8 cellular contexts compared by ENCODE assay signal in genomic region chr19:6862673-6863078, GRCh38. TPM values are rescaled to one million over a fixed set of nuclear protein-coding genes. Genes with fewer than 3 reads are reported as not detected.
DNase-seq lines count a peak whose midpoint lies in the region; ATAC-seq and TF ChIP-seq lines count a peak whose summit lies in the region.

No MANE protein-coding gene starts in this region.

- CTCF ChIA-PET in A673 (lab: Charles Lee), result interaction anchor here (0.6 to 2.5 kb wide), 7 partner anchors 124 to 837 kb away, joined by 3 to 44 read pairs (median 7); partner anchors contain the start of gene GPR108

- H3K4me3 ChIP-seq in A673 (ENCODE audit: low read depth, low read length, poor library complexity, severe bottlenecking) (peak overlapping the region; percentile 26), OCI-LY1 (ENCODE audit: low read depth, low read length, poor library complexity, severe bottlenecking) (peak overlapping the region; percentile 50), muscle layer of colon (ENCODE audit: low read depth in 1 of 2, low read length in 2 of 2) (peak overlapping the region; percentile 27 to 38)

- no peak overlapping the region for H2AFZ ChIP-seq in OCI-LY1 (ENCODE audit: low read length)

- no peaks in the 10 kb centered on the region for H4K20me1 ChIP-seq in OCI-LY1 (ENCODE audit: insufficient read depth, low read length)

- H3K36me3 ChIP-seq in A673 (ENCODE audit: insufficient read depth, low read length, poor library complexity, severe bottlenecking), result no peaks in the 10 kb centered on the region
- H3K36me3 ChIP-seq in OCI-LY1 (ENCODE audit: insufficient read depth, low read length), result no peaks in the 10 kb centered on the region; the same call in 1 of the 2 replicates
- no peaks in the 10 kb centered on the region for H3K36me3 ChIP-seq in muscle layer of colon (ENCODE audit: insufficient read depth, low read length)

- intact Hi-C loops in A673 (cut with micrococcal nuclease; ENCODE audit: unreplicated experiment), result loop anchor here (1.0 to 5.0 kb wide), 4 partner anchors 124 to 485 kb away; partner anchors contain the start of gene PSPN

- H3K9me3 ChIP-seq in A673 (ENCODE audit: low read depth, low read length, poor library complexity, severe bottlenecking) (no peaks in the 10 kb centered on the region), OCI-LY1 (ENCODE audit: low read length) (no peaks in the 10 kb centered on the region), muscle layer of colon (ENCODE audit: low read length) (no peaks in the 10 kb centered on the region)

- peak; percentile 98 for TF ChIP-seq CTCF in A673 (conservative IDR thresholded peaks at IDR 0.05; ENCODE audit: low read depth, low read length)
- TF ChIP-seq CTCF in OCI-LY1 (IDR thresholded peaks at IDR 0.05; ENCODE audit: low read length), result peak; percentile 97

- BruUV-seq in A673 (replicated peaks; lab: Mats Ljungman, UMichigan), result no TSS peak

- H3K4me2 ChIP-seq in OCI-LY1 (ENCODE audit: low read length), result peak overlapping the region; percentile 69

- DNase-seq in A673 (ENCODE audit: low spot score) (peak; percentile 94), epidermal melanocyte (ENCODE audit: insufficient read length, low spot score) (peak; percentile 36)
- DNase-seq in activated CD8-positive, alpha-beta memory T cell treated with anti-CD3 and anti-CD28 coated beads, Interleukin-2, amount 50 U/mL, for 1 hour (ENCODE audit: extremely low read depth), result peak; percentile 80
- DNase-seq in stimulated activated CD8-positive, alpha-beta memory T cell treated with anti-CD3 and anti-CD28 coated beads, Interleukin-4, amount 100 ng/mL, for 48 hours, result peak; percentile 93

- ATAC-seq in GM18505 (IDR thresholded peaks at IDR 0.05; ENCODE audit: unreplicated experiment), result no peak
- peak; percentile 72 for ATAC-seq in HG03432 (IDR thresholded peaks at IDR 0.05; ENCODE audit: unreplicated experiment)

- H3K27me3 ChIP-seq in A673 (replicated peaks; ENCODE audit: insufficient read depth, low read depth, low read length, poor library complexity) (no peaks in the 10 kb centered on the region), OCI-LY1 (ENCODE audit: insufficient read depth, low read length) (no peaks in the 10 kb centered on the region), muscle layer of colon (ENCODE audit: control insufficient read depth in 1 of 2, insufficient read depth in 2 of 2, low read length in 2 of 2) (no peaks in the 10 kb centered on the region)

- H3K79me2 ChIP-seq in OCI-LY1 (ENCODE audit: insufficient read depth, low read length), result no peaks in the 10 kb centered on the region

- TF ChIP-seq POLR2A in GM18505 (IDR thresholded peaks at IDR 0.05; ENCODE audit: borderline replicate concordance, extremely low read depth, insufficient read depth, insufficient read length), result peak; percentile 44

- H3K27ac ChIP-seq in A673 (ENCODE audit: low read depth, low read length, poor library complexity, severe bottlenecking) (no peak overlapping the region), OCI-LY1 (ENCODE audit: low read depth, low read length, poor library complexity, severe bottlenecking) (no peak overlapping the region), muscle layer of colon (ENCODE audit: low read depth, low read length) (no peak overlapping the region)

- no peak overlapping the region for H3K9ac ChIP-seq in OCI-LY1 (ENCODE audit: low read length)
- no peak overlapping the region for H3K9ac ChIP-seq in muscle layer of colon (ENCODE audit: low read length)

- H3F3A ChIP-seq in OCI-LY1 (ENCODE audit: insufficient read depth, low read length), result no peaks in the 10 kb centered on the region

- H3K9me2 ChIP-seq in OCI-LY1 (ENCODE audit: low read depth, low read length), result no peaks in the 10 kb centered on the region

- POLR2A ChIA-PET in A673 (lab: Charles Lee; ENCODE audit: low non-redundant PET), result interaction anchor here (0.6 kb wide), 1 partner anchor 210 kb away, joined by 7 read pairs; no protein-coding TSS in a partner anchor

- no peaks in the 10 kb centered on the region for H3K4me1 ChIP-seq in A673 (ENCODE audit: insufficient read depth, low read length, poor library complexity, severe bottlenecking)
- peaks cover 4% of the 10 kb centered on the region for H3K4me1 ChIP-seq in OCI-LY1 (ENCODE audit: insufficient read depth, low read length, severe bottlenecking)
- peaks cover 4% of the 10 kb centered on the region for H3K4me1 ChIP-seq in muscle layer of colon (ENCODE audit: insufficient read depth, low read length)

RNA-seq across cellular contexts. Expression of gene ADGRE1, which starts 24.7 kb away (rescaled TPM):
- total RNA-seq in A673 (2021), result 0.09 TPM in 1 of 2 replicates, not detected in the other

Comparison
In these comparisons a context has a peak if more than half of its experiments do, and no peak if none do; other contexts are left out.
1. DNase-seq: peak in every context shown above with its lines; median percentile 94 in A673; 93 in stimulated activated CD8-positive, alpha-beta memory T cell treated with anti-CD3 and anti-CD28 coated beads, Interleukin-4, amount 100 ng/mL, for 48 hours; 80 in activated CD8-positive, alpha-beta memory T cell treated with anti-CD3 and anti-CD28 coated beads, Interleukin-2, amount 50 U/mL, for 1 hour; 36 in epidermal melanocyte.